Comparison of ENCODE assay signal across 12 cellular contexts in genomic region chr5:132229236-132229635, GRCh38. TPM values are rescaled to one million over a fixed set of nuclear protein-coding genes. Genes with fewer than 3 reads are reported as not detected.
DNase-seq lines count a peak whose midpoint lies in the region; ATAC-seq and TF ChIP-seq lines count a peak whose summit lies in the region.
"Had no signal": no experiment of that assay in that cellular context is flagged by ENCODE, and none has a peak within 500 bp of the region (broad histone marks: within the 10 kb centered on the region; RNA-seq: fewer than 3 reads in every experiment).

No MANE protein-coding gene starts in this region.

- ATAC-seq in naive B cell (ENCODE audit: low read depth in 2 of 2) (no peak), upper lobe of right lung (no peak), HG03439 (IDR thresholded peaks at IDR 0.05; ENCODE audit: unreplicated experiment) (no peak)

- H3K4me1 ChIP-seq in left ventricle myocardium inferior (peaks cover 42% of the 10 kb centered on the region), upper lobe of right lung (peaks cover 19% of the 10 kb centered on the region)

- H3K9me3 ChIP-seq in left ventricle myocardium inferior (replicated peaks) (no peaks in the 10 kb centered on the region), upper lobe of right lung (no peaks in the 10 kb centered on the region)

- CTCF ChIA-PET in activated CD4-positive, alpha-beta memory T cell treated with anti-CD3 and anti-CD28 coated beads, Interleukin-2, amount 10 ng/mL, durations not matched to agents 7 days and 5 days (lab: Charles Lee): interaction anchor here (1.1 to 2.3 kb wide), 2 partner anchors 9 to 50 kb away, joined by 3 to 18 read pairs; no protein-coding TSS in a partner anchor

- peak overlapping the region; percentile 51 for H3K4me3 Mint-ChIP-seq in activated CD4-positive, alpha-beta memory T cell treated with anti-CD3 and anti-CD28 coated beads, Interleukin-2, amount 10 ng/mL, durations not matched to agents 7 days and 5 days
- peak overlapping the region; percentile 22 to 88 (median 76) for H3K4me3 Mint-ChIP-seq in naive B cell

- POLR2A ChIA-PET in activated CD4-positive, alpha-beta memory T cell treated with anti-CD3 and anti-CD28 coated beads, Interleukin-2, amount 10 ng/mL, durations not matched to agents 7 days and 5 days (lab: Charles Lee): no interaction called here

- no peak for TF ChIP-seq CTCF in left ventricle myocardium inferior (IDR thresholded peaks at IDR 0.05; ENCODE audit: borderline replicate concordance)
- no peak for TF ChIP-seq CTCF in upper lobe of right lung (IDR thresholded peaks at IDR 0.05)

- H3K4me1 Mint-ChIP-seq in activated CD4-positive, alpha-beta memory T cell treated with anti-CD3 and anti-CD28 coated beads, Interleukin-2, amount 10 ng/mL, durations not matched to agents 7 days and 5 days: peaks cover 24% of the 10 kb centered on the region
- H3K4me1 Mint-ChIP-seq in naive B cell: peaks cover 21 to 34% (median 27%) of the 10 kb centered on the region in 3 donors

- H3K27ac ChIP-seq in left ventricle myocardium inferior (replicated peaks) (peak overlapping the region; percentile 97), upper lobe of right lung (no peak overlapping the region)

- H3K36me3 ChIP-seq in left ventricle myocardium inferior (no peaks in the 10 kb centered on the region), upper lobe of right lung (no peaks in the 10 kb centered on the region)

- H3K27me3 Mint-ChIP-seq in activated CD4-positive, alpha-beta memory T cell treated with anti-CD3 and anti-CD28 coated beads, Interleukin-2, amount 10 ng/mL, durations not matched to agents 7 days and 5 days: peaks cover 31% of the 10 kb centered on the region
- H3K27me3 Mint-ChIP-seq in naive B cell: peaks cover 19 to 41% (median 37%) of the 10 kb centered on the region in 3 donors

- no peak overlapping the region for H3K27ac Mint-ChIP-seq in activated CD4-positive, alpha-beta memory T cell treated with anti-CD3 and anti-CD28 coated beads, Interleukin-2, amount 10 ng/mL, durations not matched to agents 7 days and 5 days
- peak overlapping the region in 3 of 6 donors; percentile 21 to 84 (median 44) for H3K27ac Mint-ChIP-seq in naive B cell

- no peaks in the 10 kb centered on the region for H3K9me3 Mint-ChIP-seq in activated CD4-positive, alpha-beta memory T cell treated with anti-CD3 and anti-CD28 coated beads, Interleukin-2, amount 10 ng/mL, durations not matched to agents 7 days and 5 days
- peaks cover 0 to 1% (median 0%) of the 10 kb centered on the region in 7 donors for H3K9me3 Mint-ChIP-seq in naive B cell

- H3K27me3 ChIP-seq in left ventricle myocardium inferior (ENCODE audit: low read depth) (no peaks in the 10 kb centered on the region), upper lobe of right lung (no peaks in the 10 kb centered on the region)

- H3K4me3 ChIP-seq in left ventricle myocardium inferior: no peak overlapping the region
- H3K4me3 ChIP-seq in upper lobe of right lung: no peak overlapping the region

- intact Hi-C loops in left ventricle myocardium inferior (cut with micrococcal nuclease): no loop called here
- intact Hi-C loops in cardiac septum (cut with DNase I): loop anchor here (5.0 kb wide), 1 partner anchor 268 kb away; no protein-coding TSS in a partner anchor
- intact Hi-C loops in upper lobe of right lung (cut with DNase I): no loop called here

- no peak for DNase-seq in left ventricle myocardium inferior
- DNase-seq in cardiac septum (ENCODE audit: low spot score): no peak
- no peak for DNase-seq in activated CD4-positive, alpha-beta memory T cell treated with anti-CD3 and anti-CD28 coated beads, Interleukin-2, amount 10 ng/mL, durations not matched to agents 7 days and 5 days
- no peak for DNase-seq in naive B cell
- DNase-seq in upper lobe of right lung: peak; percentile 25
- no peak for DNase-seq in HuH-7.5 (ENCODE audit: low spot score)
- no peak for DNase-seq in SHP77 (lab: John Stamatoyannopoulos, UW)
- DNase-seq: effector CD4-positive, alpha-beta T cell; foreskin fibroblast; RPMI8226; stimulated activated CD4-positive, alpha-beta T cell treated with anti-CD3 and anti-CD28 coated beads, Interleukin-2, amount 100 ng/mL, for 24 hours had no signal

- H3K36me3 Mint-ChIP-seq in activated CD4-positive, alpha-beta memory T cell treated with anti-CD3 and anti-CD28 coated beads, Interleukin-2, amount 10 ng/mL, durations not matched to agents 7 days and 5 days (ENCODE audit: low read depth): no peaks in the 10 kb centered on the region
- no peaks in the 10 kb centered on the region for H3K36me3 Mint-ChIP-seq in naive B cell

RNA-seq across cellular contexts. Expression of gene P4HA2, which starts 1.6 kb away (rescaled TPM):
- total RNA-seq in left ventricle myocardium inferior: 80.5 TPM
- total RNA-seq in cardiac septum: 50.5 TPM
- 10 to 100 TPM in 1 of 2 experiments, 1 to 10 TPM in 1; 9.7 to 10.5 TPM for total RNA-seq in activated CD4-positive, alpha-beta memory T cell treated with anti-CD3 and anti-CD28 coated beads, Interleukin-2, amount 10 ng/mL, durations not matched to agents 7 days and 5 days
- polyA plus RNA-seq in naive B cell (ENCODE audit: low read depth in 6 of 6): under 1 TPM in 2 of 6 donors, not detected in 4; 0.45 to 0.73 TPM
- 79.0 TPM for total RNA-seq in upper lobe of right lung

RNA-seq across cellular contexts. Expression of gene PDLIM4, which starts 28.3 kb away (rescaled TPM):
- 4.8 TPM for total RNA-seq in left ventricle myocardium inferior
- 8.8 TPM for total RNA-seq in cardiac septum
- not detected for total RNA-seq in activated CD4-positive, alpha-beta memory T cell treated with anti-CD3 and anti-CD28 coated beads, Interleukin-2, amount 10 ng/mL, durations not matched to agents 7 days and 5 days
- not detected for polyA plus RNA-seq in naive B cell (ENCODE audit: low read depth in 6 of 6)
- total RNA-seq in upper lobe of right lung: 7.4 TPM
